ENCODE assay signal across 16 cellular contexts in the genomic region with DNA sequence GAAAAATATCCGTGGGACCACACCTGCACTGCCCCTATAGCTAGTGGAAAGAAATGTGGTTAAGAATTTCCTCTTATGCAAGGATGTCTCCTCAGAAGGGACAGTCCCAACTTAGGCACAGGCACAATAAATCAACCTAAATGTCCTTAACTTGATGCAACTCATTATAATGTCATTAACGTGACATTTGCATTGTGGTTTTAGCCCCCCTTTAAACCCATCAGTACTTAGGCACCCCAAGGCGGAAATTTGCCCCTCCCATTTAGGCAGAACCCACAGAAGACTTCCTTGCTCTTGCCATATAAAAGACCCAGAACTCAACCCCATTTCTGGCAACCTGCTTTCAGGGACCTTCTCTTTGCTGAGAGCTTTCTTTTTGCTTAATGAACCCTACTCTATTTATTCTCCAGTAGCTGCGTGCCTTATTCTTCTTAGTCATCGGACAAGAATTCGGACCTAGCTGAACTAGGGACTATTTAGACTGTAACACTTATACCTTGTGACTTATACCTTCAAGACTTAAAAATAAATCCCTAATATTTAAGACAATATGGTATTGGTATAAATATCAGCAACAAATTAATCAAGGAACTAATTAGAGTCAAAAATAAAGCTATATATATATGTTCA.
DNase-seq lines count a peak whose midpoint lies in the region; ATAC-seq and TF ChIP-seq lines count a peak whose summit lies in the region.
"Had no signal": no experiment of that assay in that cellular context is flagged by ENCODE, and none has a peak within 500 bp of the region (broad histone marks: within the 10 kb centered on the region; RNA-seq: fewer than 3 reads in every experiment).

No MANE protein-coding gene starts in this region.

- no peak for TF ChIP-seq EP300 in tibial nerve (IDR thresholded peaks at IDR 0.05)

- peak overlapping the region; percentile 17 to 83 (median 64) for H3K4me3 Mint-ChIP-seq in naive B cell

- no peaks in the 10 kb centered on the region for H3K36me3 Mint-ChIP-seq in naive B cell

- no peaks in the 10 kb centered on the region for H3K4me1 ChIP-seq in effector memory CD4-positive, alpha-beta T cell (ENCODE audit: control insufficient read depth, insufficient read depth, low read length, poor library complexity, severe bottlenecking)
- no peaks in the 10 kb centered on the region for H3K4me1 ChIP-seq in tibial nerve
- H3K4me1 ChIP-seq: HAP-1 had no signal

- peak overlapping the region in 5 of 6 donors; percentile 25 to 86 (median 76) for H3K27ac Mint-ChIP-seq in naive B cell

- peak; percentile 63 for ATAC-seq in HG02884 (IDR thresholded peaks at IDR 0.05; ENCODE audit: unreplicated experiment)
- peak; percentile 82 to 90 for ATAC-seq in naive B cell (ENCODE audit: low read depth in 2 of 2)
- no peak for ATAC-seq in GM19035 (IDR thresholded peaks at IDR 0.05; ENCODE audit: unreplicated experiment)

- H3K4me1 Mint-ChIP-seq in naive B cell = peaks cover 0 to 60% (median 30%) of the 10 kb centered on the region in 3 donors

- TF ChIP-seq POLR2A in tibial nerve (IDR thresholded peaks at IDR 0.05) = no peak

- no peak for TF ChIP-seq CTCF in tibial nerve (IDR thresholded peaks at IDR 0.05)

- H3K36me3 ChIP-seq in effector memory CD4-positive, alpha-beta T cell (ENCODE audit: control insufficient read depth, insufficient read depth, low read length) = no peaks in the 10 kb centered on the region
- no peaks in the 10 kb centered on the region for H3K36me3 ChIP-seq in tibial nerve
- H3K36me3 ChIP-seq: HAP-1 had no signal

- H3K27me3 ChIP-seq in effector memory CD4-positive, alpha-beta T cell (replicated peaks; ENCODE audit: control insufficient read depth, insufficient read depth, low read length, poor library complexity, severe bottlenecking) = no peaks in the 10 kb centered on the region
- no peaks in the 10 kb centered on the region for H3K27me3 ChIP-seq in tibial nerve

- H3K9me3 ChIP-seq in effector memory CD4-positive, alpha-beta T cell (ENCODE audit: control insufficient read depth, low read length) = no peaks in the 10 kb centered on the region
- peaks cover 0 to 20% (median 0%) of the 10 kb centered on the region in 4 donors for H3K9me3 ChIP-seq in tibial nerve
- H3K9me3 ChIP-seq: HAP-1 had no signal

- WGBS in tibial nerve, 2 donors = 75 to 78% methylated on average over 6 of the region's 6 CpGs

- peaks cover 0 to 6% (median 2%) of the 10 kb centered on the region in 7 donors for H3K9me3 Mint-ChIP-seq in naive B cell

- H3K27me3 Mint-ChIP-seq in naive B cell = no peaks in the 10 kb centered on the region

- no peak overlapping the region for H3K4me3 ChIP-seq in effector memory CD4-positive, alpha-beta T cell (ENCODE audit: insufficient read depth, low read depth, low read length, poor library complexity, severe bottlenecking)
- H3K4me3 ChIP-seq in tibial nerve = no peak overlapping the region
- H3K4me3 ChIP-seq: HAP-1 had no signal

- no peak overlapping the region for H3K27ac ChIP-seq in effector memory CD4-positive, alpha-beta T cell (ENCODE audit: insufficient read depth, low read length, poor library complexity, severe bottlenecking)
- no peak overlapping the region for H3K27ac ChIP-seq in tibial nerve
- H3K27ac ChIP-seq: KMS-11 had no signal

- DNase-seq in ELR (ENCODE audit: low read depth) (peak; percentile 42), RPMI7951 (ENCODE audit: low read depth) (peak; percentile 6), naive B cell (peak; percentile 63), tibial nerve (ENCODE audit: low spot score in 2 of 2) (no peak), HT-29 (ENCODE audit: low spot score) (no peak)
- DNase-seq in effector memory CD4-positive, alpha-beta T cell = no peak
- DNase-seq: activated CD4-positive, CD25-positive, alpha-beta regulatory T cell; aorta; foreskin fibroblast; NCI-H1417; stimulated activated CD4-positive, alpha-beta T cell treated with anti-CD3 and anti-CD28 coated beads, Interleukin-12 subunit alpha, Interleukin-12 subunit beta, amount 100 ng/mL, for 4 hours; T-helper 1 cell had no signal

Comparison
In these comparisons a context has a peak if more than half of its experiments do, and no peak if none do; other contexts are left out.
1. DNase-seq: peak in ELR (single experiment), RPMI7951 (single experiment) and naive B cell (single experiment); none in effector memory CD4-positive, alpha-beta T cell (0 of 3), tibial nerve (0 of 2) and HT-29 (single experiment).